Comparison of ENCODE assay signal across 22 cellular contexts in genomic region chr5:27015758-27016157, GRCh38. TPM values are rescaled to one million over a fixed set of nuclear protein-coding genes. Genes with fewer than 3 reads are reported as not detected.
"Had no signal": no experiment of that assay in that cellular context is flagged by ENCODE, and none has a peak within 500 bp of the region (broad histone marks: within the 10 kb centered on the region; RNA-seq: fewer than 3 reads in every experiment).

No MANE protein-coding gene starts in this region.

- H3K36me3 ChIP-seq: left ventricle myocardium inferior, transverse colon had no signal

- ATAC-seq: activated T-helper 17 cell treated with anti-CD3 and anti-CD28 coated beads, Interleukin-2, amount 50 U/mL, for 72 hours; effector memory CD8-positive, alpha-beta T cell; psoas muscle; sciatic nerve had no signal

- H3K27me3 ChIP-seq: hepatocyte, transverse colon had no signal

- H3K4me3 ChIP-seq: hepatocyte, left ventricle myocardium inferior, psoas muscle, transverse colon had no signal

- H3K27ac ChIP-seq: hepatocyte, left ventricle myocardium inferior, psoas muscle, transverse colon had no signal

- H3K27ac Mint-ChIP-seq: activated B cell treated with CpG ODN at 0.5 μM for 24 hours; activated CD4-positive, alpha-beta T cell treated with anti-CD3 and anti-CD28 coated beads, Interleukin-2, amount 10 ng/mL, durations not matched to agents 24 days and 14 days; activated naive CD4-positive, alpha-beta T cell treated with anti-CD3 and anti-CD28 coated beads, Interleukin-2, amount 10 ng/mL, durations not matched to agents 7 days and 5 days; activated T-helper 17 cell treated with anti-CD3 and anti-CD28 coated beads, Interleukin-2, amount 50 U/mL, for 72 hours; dendritic cell treated with granulocyte-macrophage colony-stimulating factor and Interleukin-4, amounts not matched to agents 40 ng/mL and 50 ng/mL, for 4 days; effector memory CD8-positive, alpha-beta T cell; nephron progenitor cell had no signal

- H3K36me3 Mint-ChIP-seq: activated naive CD4-positive, alpha-beta T cell treated with anti-CD3 and anti-CD28 coated beads, Interleukin-2, amount 10 ng/mL, durations not matched to agents 7 days and 5 days had no signal

- H3K9me3 Mint-ChIP-seq: activated B cell treated with CpG ODN at 0.5 μM for 24 hours; activated naive CD4-positive, alpha-beta T cell treated with anti-CD3 and anti-CD28 coated beads, Interleukin-2, amount 10 ng/mL, durations not matched to agents 7 days and 5 days; dendritic cell treated with granulocyte-macrophage colony-stimulating factor and Interleukin-4, amounts not matched to agents 40 ng/mL and 50 ng/mL, for 4 days; nephron progenitor cell had no signal

- H3K4me1 ChIP-seq: left ventricle myocardium inferior, psoas muscle, transverse colon had no signal

- H3K4me3 Mint-ChIP-seq: activated B cell treated with CpG ODN at 0.5 μM for 24 hours; activated CD4-positive, alpha-beta T cell treated with anti-CD3 and anti-CD28 coated beads, Interleukin-2, amount 10 ng/mL, durations not matched to agents 24 days and 14 days; activated naive CD4-positive, alpha-beta T cell treated with anti-CD3 and anti-CD28 coated beads, Interleukin-2, amount 10 ng/mL, durations not matched to agents 7 days and 5 days; activated T-helper 17 cell treated with anti-CD3 and anti-CD28 coated beads, Interleukin-2, amount 50 U/mL, for 72 hours; dendritic cell treated with granulocyte-macrophage colony-stimulating factor and Interleukin-4, amounts not matched to agents 40 ng/mL and 50 ng/mL, for 4 days; effector memory CD8-positive, alpha-beta T cell; nephron progenitor cell had no signal

- H3K9me3 ChIP-seq: left ventricle myocardium inferior, psoas muscle, transverse colon had no signal

- H3K4me1 Mint-ChIP-seq: activated B cell treated with CpG ODN at 0.5 μM for 24 hours; activated CD4-positive, alpha-beta T cell treated with anti-CD3 and anti-CD28 coated beads, Interleukin-2, amount 10 ng/mL, durations not matched to agents 24 days and 14 days; activated naive CD4-positive, alpha-beta T cell treated with anti-CD3 and anti-CD28 coated beads, Interleukin-2, amount 10 ng/mL, durations not matched to agents 7 days and 5 days; activated T-helper 17 cell treated with anti-CD3 and anti-CD28 coated beads, Interleukin-2, amount 50 U/mL, for 72 hours; nephron progenitor cell had no signal

- H3K27me3 Mint-ChIP-seq: activated B cell treated with CpG ODN at 0.5 μM for 24 hours; activated CD4-positive, alpha-beta T cell treated with anti-CD3 and anti-CD28 coated beads, Interleukin-2, amount 10 ng/mL, durations not matched to agents 24 days and 14 days; activated naive CD4-positive, alpha-beta T cell treated with anti-CD3 and anti-CD28 coated beads, Interleukin-2, amount 10 ng/mL, durations not matched to agents 7 days and 5 days; activated T-helper 17 cell treated with anti-CD3 and anti-CD28 coated beads, Interleukin-2, amount 50 U/mL, for 72 hours; dendritic cell treated with granulocyte-macrophage colony-stimulating factor and Interleukin-4, amounts not matched to agents 40 ng/mL and 50 ng/mL, for 4 days; effector memory CD8-positive, alpha-beta T cell had no signal

- DNase-seq: activated B cell treated with CpG ODN at 0.5 μM for 24 hours; activated CD4-positive, alpha-beta T cell treated with anti-CD3 and anti-CD28 coated beads, Interleukin-2, amount 10 ng/mL, durations not matched to agents 24 days and 14 days; activated CD8-positive, alpha-beta memory T cell treated with anti-CD3 and anti-CD28 coated beads for 24 hours; activated naive CD4-positive, alpha-beta T cell treated with anti-CD3 and anti-CD28 coated beads, Interleukin-2, amount 10 ng/mL, durations not matched to agents 7 days and 5 days; activated T-cell treated with anti-CD3 and anti-CD28 coated beads for 4 hours; central memory CD4-positive, alpha-beta T cell; effector memory CD8-positive, alpha-beta T cell; erythroblast; kidney; left ventricle myocardium inferior; mesenchymal stem cell; nephron progenitor cell; psoas muscle; stimulated activated CD4-positive, alpha-beta T cell treated with anti-CD3 and anti-CD28 coated beads, Interleukin-2, amount 100 ng/mL, for 24 hours; stimulated activated naive CD4-positive, alpha-beta T cell; substantia nigra; transverse colon had no signal

- FAIRE-seq: kidney had no signal

RNA-seq across cellular contexts. Expression of gene CDH9, which starts 22.6 kb away (rescaled TPM):
- total RNA-seq: activated B cell treated with CpG ODN at 0.5 μM for 24 hours; activated CD4-positive, alpha-beta T cell treated with anti-CD3 and anti-CD28 coated beads, Interleukin-2, amount 10 ng/mL, durations not matched to agents 24 days and 14 days; activated T-helper 17 cell treated with anti-CD3 and anti-CD28 coated beads, Interleukin-2, amount 50 U/mL, for 72 hours; left ventricle myocardium inferior; omental fat pad; psoas muscle; sciatic nerve; transverse colon had no signal
